ENCODE assay signal across 15 cellular contexts in genomic region chr14:61877050-61877390, GRCh38.
DNase-seq lines count a peak whose midpoint lies in the region; ATAC-seq and TF ChIP-seq lines count a peak whose summit lies in the region.
"Had no signal": no experiment of that assay in that cellular context is flagged by ENCODE, and none has a peak within 500 bp of the region (broad histone marks: within the 10 kb centered on the region; RNA-seq: fewer than 3 reads in every experiment).

No MANE protein-coding gene starts in this region.

- H3K9me3 ChIP-seq in psoas muscle (no peaks in the 10 kb centered on the region), ascending aorta (no peaks in the 10 kb centered on the region)
- H3K9me3 ChIP-seq: SJSA1 had no signal

- 81 to 86% (median 85%) methylated on average over 6 of the region's 6 CpGs for WGBS in psoas muscle, 3 donors

- H3K27me3 ChIP-seq in psoas muscle (ENCODE audit: insufficient read depth in 3 of 3, low read length in 2 of 3), result peaks cover 0 to 12% (median 2%) of the 10 kb centered on the region in 3 donors
- no peaks in the 10 kb centered on the region for H3K27me3 ChIP-seq in ascending aorta

- TF ChIP-seq CTCF in psoas muscle (IDR thresholded peaks at IDR 0.05) (no peak), ascending aorta (IDR thresholded peaks at IDR 0.05) (no peak)

- no peak for ATAC-seq in psoas muscle
- ATAC-seq: HCT116 had no signal

- DNase-seq in COR-L47 (lab: John Stamatoyannopoulos, UW) (peak; percentile 82), ELF-1 (ENCODE audit: low read depth, low spot score) (peak; percentile 17), NCI-H69 (lab: John Stamatoyannopoulos, UW) (peak; percentile 94), myocyte (ENCODE audit: low read depth) (peak; percentile 41), psoas muscle (no peak), ascending aorta (ENCODE audit: low spot score in 2 of 2) (no peak), HuH-7 (ENCODE audit: low spot score) (no peak)
- DNase-seq: CD4-positive, alpha-beta memory T cell; DND-41; GDM1; NCI-H446; PC-9 had no signal

- H3K4me3 ChIP-seq in psoas muscle (no peak overlapping the region), ascending aorta (no peak overlapping the region)
- H3K4me3 ChIP-seq: PC-9, SJSA1 had no signal

- H3K36me3 ChIP-seq in psoas muscle (ENCODE audit: insufficient read depth in 1 of 2, low read depth in 1 of 2) (no peaks in the 10 kb centered on the region), ascending aorta (no peaks in the 10 kb centered on the region)
- H3K36me3 ChIP-seq: SJSA1 had no signal

- H3K4me1 ChIP-seq in psoas muscle, result no peaks in the 10 kb centered on the region
- no peaks in the 10 kb centered on the region for H3K4me1 ChIP-seq in ascending aorta
- H3K4me1 ChIP-seq: SJSA1 had no signal

- no peak overlapping the region for H3K27ac ChIP-seq in psoas muscle
- H3K27ac ChIP-seq in ascending aorta, result no peak overlapping the region
- H3K27ac ChIP-seq: HL-60, PC-9, SJSA1 had no signal

- intact Hi-C loops in psoas muscle (cut with DNase I), result no loop called here
- intact Hi-C loops in ascending aorta (cut with DNase I), result no loop called here

Comparison
In these comparisons a context has a peak if more than half of its experiments do, and no peak if none do; other contexts are left out.
1. DNase-seq: peak in COR-L47 (single experiment), ELF-1 (single experiment), NCI-H69 (single experiment) and myocyte (single experiment); none in psoas muscle (0 of 2), ascending aorta (0 of 2) and HuH-7 (single experiment).